ENCODE assay signal across 8 cellular contexts in the genomic region with DNA sequence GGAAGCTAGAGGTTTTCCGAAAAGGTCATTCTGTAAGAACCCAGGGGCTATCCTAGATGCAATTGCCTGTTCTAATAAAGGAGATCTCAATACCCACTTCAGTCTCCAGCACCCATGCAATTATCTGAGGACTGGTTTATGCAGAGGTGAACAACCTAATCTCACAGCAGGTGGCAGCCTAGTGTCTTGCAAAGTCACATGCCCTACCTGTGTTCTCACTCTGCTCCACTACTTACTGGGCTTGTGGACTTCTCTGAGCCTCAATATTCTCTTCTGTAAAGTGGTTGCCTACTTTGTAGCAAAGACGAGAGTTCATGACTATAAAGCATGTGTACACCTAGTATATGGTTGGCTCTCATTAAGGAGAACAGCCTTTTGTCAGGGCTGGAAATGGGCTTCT. TPM values are rescaled to one million over a fixed set of nuclear protein-coding genes. Genes with fewer than 3 reads are reported as not detected.
DNase-seq lines count a peak whose midpoint lies in the region; ATAC-seq and TF ChIP-seq lines count a peak whose summit lies in the region.

No MANE protein-coding gene starts in this region.

- no peaks in the 10 kb centered on the region for H3K4me1 Mint-ChIP-seq in activated CD8-positive, alpha-beta T cell treated with anti-CD3 and anti-CD28 coated beads, Interleukin-2, amount 10 ng/mL, durations not matched to agents 7 days and 5 days (ENCODE audit: low read depth)
- no peaks in the 10 kb centered on the region for H3K4me1 Mint-ChIP-seq in activated CD8-positive, alpha-beta memory T cell treated with anti-CD3 and anti-CD28 coated beads, Interleukin-2, amount 10 ng/mL, durations not matched to agents 7 days and 5 days

- no peak overlapping the region for H3K27ac ChIP-seq in lower lobe of right lung

- no peak overlapping the region for H3K27ac Mint-ChIP-seq in activated CD8-positive, alpha-beta T cell treated with anti-CD3 and anti-CD28 coated beads, Interleukin-2, amount 10 ng/mL, durations not matched to agents 7 days and 5 days
- no peak overlapping the region for H3K27ac Mint-ChIP-seq in activated CD8-positive, alpha-beta memory T cell treated with anti-CD3 and anti-CD28 coated beads, Interleukin-2, amount 10 ng/mL, durations not matched to agents 7 days and 5 days

- no peaks in the 10 kb centered on the region for H3K9me3 Mint-ChIP-seq in activated CD8-positive, alpha-beta T cell treated with anti-CD3 and anti-CD28 coated beads, Interleukin-2, amount 10 ng/mL, durations not matched to agents 7 days and 5 days (ENCODE audit: insufficient read depth)
- no peaks in the 10 kb centered on the region for H3K9me3 Mint-ChIP-seq in activated CD8-positive, alpha-beta memory T cell treated with anti-CD3 and anti-CD28 coated beads, Interleukin-2, amount 10 ng/mL, durations not matched to agents 7 days and 5 days (ENCODE audit: low read depth)

- DNase-seq in DMS153 (lab: John Stamatoyannopoulos, UW), result peak; percentile 76
- peak; percentile 79 for DNase-seq in NCI-H1092 treated with DMSO at 0.1 percent for 48 hours (lab: John Stamatoyannopoulos, UW)
- peak; percentile 34 for DNase-seq in activated CD8-positive, alpha-beta T cell treated with anti-CD3 and anti-CD28 coated beads, Interleukin-2, amount 10 ng/mL, durations not matched to agents 7 days and 5 days
- DNase-seq in lower lobe of right lung, result no peak
- no peak for DNase-seq in NCI-H226
- DNase-seq in activated CD8-positive, alpha-beta memory T cell treated with anti-CD3 and anti-CD28 coated beads, Interleukin-2, amount 10 ng/mL, durations not matched to agents 7 days and 5 days, result no peak
- DNase-seq in globus pallidus (ENCODE audit: low spot score), result no peak

- POLR2A ChIA-PET in activated CD8-positive, alpha-beta T cell treated with anti-CD3 and anti-CD28 coated beads, Interleukin-2, amount 10 ng/mL, durations not matched to agents 7 days and 5 days (lab: Charles Lee), result no interaction called here

- TF ChIP-seq CTCF in lower lobe of right lung (IDR thresholded peaks at IDR 0.05), result peak; percentile 31

- H3K9me3 ChIP-seq in lower lobe of right lung, result no peaks in the 10 kb centered on the region

- H3K4me3 Mint-ChIP-seq in activated CD8-positive, alpha-beta T cell treated with anti-CD3 and anti-CD28 coated beads, Interleukin-2, amount 10 ng/mL, durations not matched to agents 7 days and 5 days, result no peak overlapping the region
- no peak overlapping the region for H3K4me3 Mint-ChIP-seq in activated CD8-positive, alpha-beta memory T cell treated with anti-CD3 and anti-CD28 coated beads, Interleukin-2, amount 10 ng/mL, durations not matched to agents 7 days and 5 days

- no peak overlapping the region for H3K4me3 ChIP-seq in lower lobe of right lung

- H3K36me3 Mint-ChIP-seq in activated CD8-positive, alpha-beta T cell treated with anti-CD3 and anti-CD28 coated beads, Interleukin-2, amount 10 ng/mL, durations not matched to agents 7 days and 5 days (ENCODE audit: low read depth), result no peaks in the 10 kb centered on the region
- H3K36me3 Mint-ChIP-seq in activated CD8-positive, alpha-beta memory T cell treated with anti-CD3 and anti-CD28 coated beads, Interleukin-2, amount 10 ng/mL, durations not matched to agents 7 days and 5 days, result no peaks in the 10 kb centered on the region

- ATAC-seq in GM19035 (IDR thresholded peaks at IDR 0.05; ENCODE audit: unreplicated experiment), result peak; percentile 58
- peak; percentile 72 for ATAC-seq in activated CD8-positive, alpha-beta T cell treated with anti-CD3 and anti-CD28 coated beads, Interleukin-2, amount 10 ng/mL, durations not matched to agents 7 days and 5 days
- peak; percentile 77 to 85 for ATAC-seq in lower lobe of right lung
- no peak for ATAC-seq in activated CD8-positive, alpha-beta memory T cell treated with anti-CD3 and anti-CD28 coated beads, Interleukin-2, amount 10 ng/mL, durations not matched to agents 7 days and 5 days

- H3K36me3 ChIP-seq in lower lobe of right lung, result no peaks in the 10 kb centered on the region

- H3K4me1 ChIP-seq in lower lobe of right lung, result no peaks in the 10 kb centered on the region

- H3K27me3 ChIP-seq in lower lobe of right lung (ENCODE audit: low read depth), result no peaks in the 10 kb centered on the region

- peaks cover 4% of the 10 kb centered on the region for H3K27me3 Mint-ChIP-seq in activated CD8-positive, alpha-beta T cell treated with anti-CD3 and anti-CD28 coated beads, Interleukin-2, amount 10 ng/mL, durations not matched to agents 7 days and 5 days (ENCODE audit: low read depth)
- peaks cover 8% of the 10 kb centered on the region for H3K27me3 Mint-ChIP-seq in activated CD8-positive, alpha-beta memory T cell treated with anti-CD3 and anti-CD28 coated beads, Interleukin-2, amount 10 ng/mL, durations not matched to agents 7 days and 5 days

- intact Hi-C loops in lower lobe of right lung (cut with DNase I), result no loop called here

- CTCF ChIA-PET in activated CD8-positive, alpha-beta T cell treated with anti-CD3 and anti-CD28 coated beads, Interleukin-2, amount 10 ng/mL, durations not matched to agents 7 days and 5 days (lab: Charles Lee), result no interaction called here
- CTCF ChIA-PET in activated CD8-positive, alpha-beta memory T cell treated with anti-CD3 and anti-CD28 coated beads, Interleukin-2, amount 10 ng/mL, durations not matched to agents 7 days and 5 days (lab: Charles Lee), result no interaction called here

RNA-seq across cellular contexts. Expression of a gene that starts 21.0 kb away (rescaled TPM):
- 10 to 100 TPM; 14.7 to 16.3 TPM for total RNA-seq in activated CD8-positive, alpha-beta T cell treated with anti-CD3 and anti-CD28 coated beads, Interleukin-2, amount 10 ng/mL, durations not matched to agents 7 days and 5 days
- total RNA-seq in lower lobe of right lung, result 10.8 TPM
- 10 to 100 TPM; 13.5 to 16.7 TPM for total RNA-seq in activated CD8-positive, alpha-beta memory T cell treated with anti-CD3 and anti-CD28 coated beads, Interleukin-2, amount 10 ng/mL, durations not matched to agents 7 days and 5 days

RNA-seq across cellular contexts. Expression of a gene that starts 52.8 kb away (rescaled TPM):
- not detected for total RNA-seq in activated CD8-positive, alpha-beta T cell treated with anti-CD3 and anti-CD28 coated beads, Interleukin-2, amount 10 ng/mL, durations not matched to agents 7 days and 5 days
- 0.35 TPM for total RNA-seq in lower lobe of right lung
- total RNA-seq in activated CD8-positive, alpha-beta memory T cell treated with anti-CD3 and anti-CD28 coated beads, Interleukin-2, amount 10 ng/mL, durations not matched to agents 7 days and 5 days, result not detected

Comparison
In these comparisons a context has a peak if more than half of its experiments do, and no peak if none do; other contexts are left out.
1. DNase-seq: peak in DMS153 (single experiment), NCI-H1092 treated with DMSO at 0.1 percent for 48 hours (single experiment) and activated CD8-positive, alpha-beta T cell treated with anti-CD3 and anti-CD28 coated beads, Interleukin-2, amount 10 ng/mL, durations not matched to agents 7 days and 5 days (single experiment); none in lower lobe of right lung (single experiment), NCI-H226 (single experiment), activated CD8-positive, alpha-beta memory T cell treated with anti-CD3 and anti-CD28 coated beads, Interleukin-2, amount 10 ng/mL, durations not matched to agents 7 days and 5 days (single experiment) and globus pallidus (single experiment).